ENCODE assay signal across 30 cellular contexts in the genomic region with DNA sequence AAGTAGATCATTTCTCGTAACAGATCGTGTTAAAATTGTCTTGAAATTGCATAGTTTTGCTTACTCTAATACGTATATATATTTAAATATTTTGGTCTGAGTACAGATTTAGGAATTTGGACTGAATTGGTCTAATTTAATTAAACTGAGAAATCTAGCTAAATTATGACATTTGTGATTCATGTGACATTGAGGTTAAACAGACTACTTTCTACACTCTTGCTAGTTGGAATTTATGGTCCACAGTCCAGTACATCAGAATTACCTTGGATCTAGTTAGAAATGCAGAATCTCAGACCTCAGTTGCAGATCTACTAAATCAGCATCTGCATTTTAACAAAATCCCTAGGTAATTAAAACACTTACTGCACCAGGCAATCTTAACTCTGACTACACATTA.
"Had no signal": no experiment of that assay in that cellular context is flagged by ENCODE, and none has a peak within 500 bp of the region (broad histone marks: within the 10 kb centered on the region; RNA-seq: fewer than 3 reads in every experiment).

No MANE protein-coding gene starts in this region.

- H3K4me1 ChIP-seq: adrenal gland, ascending aorta, body of pancreas, breast epithelium had no signal

- H3K4me3 ChIP-seq: adrenal gland, ascending aorta, body of pancreas, breast epithelium, cardiac muscle cell had no signal

- H3K27ac ChIP-seq: adrenal gland, ascending aorta, body of pancreas, brain microvascular endothelial cell, breast epithelium, cardiac muscle cell had no signal

- H3K27me3 ChIP-seq: adrenal gland, ascending aorta, body of pancreas, brain microvascular endothelial cell, breast epithelium, cardiac muscle cell had no signal

- H3K9me3 ChIP-seq: adrenal gland, ascending aorta, body of pancreas had no signal

- DNase-seq: activated effector memory CD4-positive, alpha-beta T cell treated with anti-CD3 and anti-CD28 coated beads, Interleukin-2, amount 50 U/mL, for 16 hours; activated effector memory CD4-positive, alpha-beta T cell treated with Interleukin-2 at 50 U/mL for 16 hours; activated gamma-delta T cell; activated gamma-delta T cell treated with Interleukin-2 at 50 U/mL for 16 hours; activated naive CD4-positive, alpha-beta T cell; activated naive CD4-positive, alpha-beta T cell treated with anti-CD3 and anti-CD28 coated beads for 36 hours; activated naive CD4-positive, alpha-beta T cell treated with anti-CD3 and anti-CD28 coated beads, Interleukin-2, amount 10 ng/mL, durations not matched to agents 7 days and 5 days; activated naive CD4-positive, alpha-beta T cell treated with anti-CD3 and anti-CD28 coated beads, Interleukin-2, amount 50 U/mL, for 16 hours; activated naive CD4-positive, alpha-beta T cell treated with Interleukin-2 at 50 U/mL for 16 hours; activated naive CD8-positive, alpha-beta T cell treated with anti-CD3 and anti-CD28 coated beads for 36 hours; activated naive CD8-positive, alpha-beta T cell treated with anti-CD3 and anti-CD28 coated beads, Interleukin-2, amount 10 ng/mL, durations not matched to agents 7 days and 5 days; activated naive CD8-positive, alpha-beta T cell treated with anti-CD3 and anti-CD28 coated beads, Interleukin-2, amount 50 U/mL, for 24 hours; activated T-cell treated with anti-CD3 and anti-CD28 coated beads, Interleukin-2, amount 50 U/mL, for 4 hours; activated T-cell treated with anti-CD3 and anti-CD28 coated beads, Interleukin-2, amount 50 U/mL, for 48 hours; activated T-cell treated with anti-CD3 and anti-CD28 coated beads, Interleukin-2, amount 50 U/mL, for 72 hours; adrenal gland; amniotic stem cell; amygdala; anterior cingulate cortex; aorta; body of pancreas; brain microvascular endothelial cell; caudate nucleus; central memory CD4-positive, alpha-beta T cell; cerebellar nuclear complex had no signal

- H3K36me3 ChIP-seq: adrenal gland, ascending aorta, brain microvascular endothelial cell, breast epithelium had no signal

- ATAC-seq: activated naive CD4-positive, alpha-beta T cell treated with anti-CD3 and anti-CD28 coated beads, Interleukin-2, amount 50 U/mL, for 72 hours; activated naive CD8-positive, alpha-beta T cell treated with anti-CD3 and anti-CD28 coated beads, Interleukin-2, amount 50 U/mL, for 24 hours; activated T-cell treated with anti-CD3 and anti-CD28 coated beads, Interleukin-2, amount 50 U/mL, for 4 hours; activated T-cell treated with anti-CD3 and anti-CD28 coated beads, Interleukin-2, amount 50 U/mL, for 72 hours; activated T-helper 17 cell treated with anti-CD3 and anti-CD28 coated beads, Interleukin-2, amount 50 U/mL, for 72 hours; body of pancreas had no signal
